In the genomic region with DNA sequence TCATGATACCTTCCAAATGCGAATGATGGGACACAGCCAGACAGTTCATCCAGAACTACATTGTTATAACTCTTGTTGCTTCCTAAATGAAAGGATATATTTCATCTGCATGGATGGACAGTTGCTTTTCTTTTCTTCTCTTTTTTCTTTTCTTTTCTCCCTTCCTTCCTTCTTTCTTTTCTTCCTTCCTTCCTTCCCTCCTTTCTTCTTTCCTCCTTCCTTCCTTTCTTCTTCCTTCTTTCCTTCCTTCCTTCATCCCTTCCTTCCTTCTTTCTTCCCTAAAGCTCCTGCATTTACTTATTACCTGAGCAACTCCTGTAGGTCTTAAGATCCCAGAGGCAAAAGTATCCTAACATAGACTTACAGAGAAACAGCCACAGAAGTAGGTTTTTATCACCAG, we compare ENCODE assay signal across 6 cellular contexts.
"Had no signal": no experiment of that assay in that cellular context is flagged by ENCODE, and none has a peak within 500 bp of the region (broad histone marks: within the 10 kb centered on the region; RNA-seq: fewer than 3 reads in every experiment).

No MANE protein-coding gene starts in this region.

- H3K4me2 ChIP-seq: GM23338 had no signal

- DNase-seq: H9, HCEC 1CT, HFFc6, IMR-90, KBM-7 had no signal

- H2AFZ ChIP-seq: GM23338 had no signal

- ATAC-seq: GM23338 had no signal

- H3K4me1 Mint-ChIP-seq: GM23338, H9 had no signal

- H3K4me3 Mint-ChIP-seq: GM23338, H9, HFFc6 had no signal

- H3K27ac Mint-ChIP-seq: GM23338, H9, HFFc6 had no signal

- H3K4me3 ChIP-seq: GM23338 had no signal

- H3K9me3 Mint-ChIP-seq: GM23338, H9, HFFc6 had no signal
